12 cellular contexts compared by ENCODE assay signal in the genomic region with DNA sequence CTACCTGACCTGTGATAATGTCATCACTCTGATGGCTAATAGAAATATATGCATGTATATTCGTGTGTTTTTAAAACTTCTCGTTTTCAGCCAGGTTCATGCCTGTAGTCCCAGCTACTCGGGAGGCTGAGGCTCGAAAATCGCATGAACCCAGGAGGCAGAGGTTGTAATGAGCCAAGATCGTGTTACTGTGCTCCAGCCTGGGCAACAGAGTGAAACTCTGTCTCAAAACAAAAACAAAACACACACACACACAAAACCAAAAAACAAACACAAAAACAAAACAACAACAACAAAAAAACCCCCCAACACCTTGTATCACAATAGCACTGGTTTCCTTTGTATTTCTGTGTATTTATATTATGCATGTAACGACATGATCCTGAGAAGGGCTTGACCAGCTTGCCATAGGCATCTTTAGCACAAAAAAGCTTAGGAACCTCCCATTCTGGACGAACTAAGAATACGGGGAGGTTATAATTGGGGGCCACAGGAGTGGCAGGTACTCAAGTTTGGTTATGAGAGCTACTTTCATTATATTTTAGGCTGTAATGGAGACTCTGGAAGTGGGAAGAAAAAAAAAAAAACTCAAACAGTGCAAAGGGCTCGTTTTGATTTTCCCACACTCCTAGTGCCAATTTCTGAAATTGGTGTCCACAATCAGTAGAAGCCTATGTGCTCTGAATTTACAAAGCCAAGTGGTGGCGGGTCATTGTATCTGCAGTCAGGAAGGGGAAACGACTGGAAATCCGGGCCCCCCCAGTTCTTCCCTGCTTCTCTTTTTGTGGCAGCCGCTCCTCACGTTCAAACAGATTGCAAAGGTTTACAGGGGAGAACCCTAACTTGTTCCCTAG. TPM values are rescaled to one million over a fixed set of nuclear protein-coding genes. Genes with fewer than 3 reads are reported as not detected.
DNase-seq lines count a peak whose midpoint lies in the region; ATAC-seq, FAIRE-seq and TF ChIP-seq lines count a peak whose summit lies in the region.
"Had no signal": no experiment of that assay in that cellular context is flagged by ENCODE, and none has a peak within 500 bp of the region (broad histone marks: within the 10 kb centered on the region; RNA-seq: fewer than 3 reads in every experiment).

No MANE protein-coding gene starts in this region.

- no peaks in the 10 kb centered on the region for H3K9me3 ChIP-seq in CD4-positive, alpha-beta memory T cell (ENCODE audit: control insufficient read depth in 1 of 2, low read length in 2 of 2)
- H3K9me3 ChIP-seq in PC-9 (ENCODE audit: insufficient read depth, low read depth): no peaks in the 10 kb centered on the region
- no peaks in the 10 kb centered on the region for H3K9me3 ChIP-seq in effector memory CD4-positive, alpha-beta T cell (ENCODE audit: control insufficient read depth, low read length)
- H3K9me3 ChIP-seq in A673 (ENCODE audit: low read depth, low read length, poor library complexity, severe bottlenecking): no peaks in the 10 kb centered on the region
- H3K9me3 ChIP-seq: prostate gland had no signal

- H3K4me1 ChIP-seq in CD4-positive, alpha-beta memory T cell (ENCODE audit: insufficient read depth, low read length): peaks cover 13% of the 10 kb centered on the region
- H3K4me1 ChIP-seq in PC-9 (replicated peaks; ENCODE audit: insufficient read depth) (peaks cover 39% of the 10 kb centered on the region), A673 (ENCODE audit: insufficient read depth, low read length, poor library complexity, severe bottlenecking) (no peaks in the 10 kb centered on the region)
- H3K4me1 ChIP-seq in effector memory CD4-positive, alpha-beta T cell (ENCODE audit: control insufficient read depth, insufficient read depth, low read length, poor library complexity, severe bottlenecking): peaks cover 17% of the 10 kb centered on the region

- BruUV-seq in PC-9 (replicated peaks; lab: Mats Ljungman, UMichigan) (TSS peak; percentile 70), A673 (replicated peaks; lab: Mats Ljungman, UMichigan) (no TSS peak)

- intact Hi-C loops in CD4-positive, alpha-beta memory T cell (cut with micrococcal nuclease): no loop called here
- intact Hi-C loops in PC-9 (cut with micrococcal nuclease; ENCODE audit: unreplicated experiment) (no loop called here), A673 (cut with micrococcal nuclease; ENCODE audit: unreplicated experiment) (no loop called here)

- no peaks in the 10 kb centered on the region for H4K20me1 ChIP-seq in PC-9 (ENCODE audit: insufficient read depth)

- H3K36me3 ChIP-seq in CD4-positive, alpha-beta memory T cell (ENCODE audit: insufficient read depth, low read length): no peaks in the 10 kb centered on the region
- H3K36me3 ChIP-seq in PC-9 (ENCODE audit: low read depth): no peaks in the 10 kb centered on the region
- no peaks in the 10 kb centered on the region for H3K36me3 ChIP-seq in effector memory CD4-positive, alpha-beta T cell (ENCODE audit: control insufficient read depth, insufficient read depth, low read length)
- H3K36me3 ChIP-seq in A673 (ENCODE audit: insufficient read depth, low read length, poor library complexity, severe bottlenecking): no peaks in the 10 kb centered on the region
- H3K36me3 ChIP-seq: prostate gland had no signal

- no peaks in the 10 kb centered on the region for H3K9me2 ChIP-seq in PC-9 (ENCODE audit: insufficient read depth)

- no peak overlapping the region for H3K4me3 ChIP-seq in CD4-positive, alpha-beta memory T cell (ENCODE audit: low read length in 2 of 2)
- H3K4me3 ChIP-seq in PC-9: peak overlapping the region; percentile 96
- H3K4me3 ChIP-seq in effector memory CD4-positive, alpha-beta T cell (ENCODE audit: insufficient read depth, low read depth, low read length, poor library complexity, severe bottlenecking): no peak overlapping the region
- no peak overlapping the region for H3K4me3 ChIP-seq in A673 (ENCODE audit: low read depth, low read length, poor library complexity, severe bottlenecking)

- POLR2A ChIA-PET in CD4-positive, alpha-beta memory T cell (lab: Charles Lee; ENCODE audit: partially characterized antibody): interaction anchor here (0.7 to 1.3 kb wide), 4 partner anchors 9 to 253 kb away, joined by 3 to 6 read pairs (median 4); a partner anchor contains a TSS
- POLR2A ChIA-PET in PC-9 (lab: Charles Lee; ENCODE audit: unreplicated experiment) (interaction anchor here (0.6 kb wide), 1 partner anchor 739 kb away, joined by 3 read pairs; no protein-coding TSS in a partner anchor), A673 (lab: Charles Lee; ENCODE audit: low non-redundant PET) (no interaction called here)
- POLR2A ChIA-PET in naive thymus-derived CD8-positive, alpha-beta T cell (lab: Charles Lee): no interaction called here

- ATAC-seq in naive thymus-derived CD8-positive, alpha-beta T cell: no peak
- no peak for ATAC-seq in GM21367 (IDR thresholded peaks at IDR 0.05; ENCODE audit: unreplicated experiment)

- H3K27me3 ChIP-seq in CD4-positive, alpha-beta memory T cell (ENCODE audit: insufficient read depth, low read length): peaks cover 21% of the 10 kb centered on the region
- no peaks in the 10 kb centered on the region for H3K27me3 ChIP-seq in PC-9 (ENCODE audit: insufficient read depth, low read depth)
- peaks cover 11% of the 10 kb centered on the region for H3K27me3 ChIP-seq in effector memory CD4-positive, alpha-beta T cell (replicated peaks; ENCODE audit: control insufficient read depth, insufficient read depth, low read length, poor library complexity, severe bottlenecking)
- peaks cover 54% of the 10 kb centered on the region for H3K27me3 ChIP-seq in A673 (replicated peaks; ENCODE audit: insufficient read depth, low read depth, low read length, poor library complexity)

- H3K4me2 ChIP-seq in PC-9: peak overlapping the region; percentile 82

- no peak overlapping the region for H3K27ac ChIP-seq in CD4-positive, alpha-beta memory T cell (ENCODE audit: low read depth, low read length)
- H3K27ac ChIP-seq in PC-9 (peak overlapping the region; percentile 26), A673 (ENCODE audit: low read depth, low read length, poor library complexity, severe bottlenecking) (no peak overlapping the region)
- H3K27ac ChIP-seq in effector memory CD4-positive, alpha-beta T cell (ENCODE audit: insufficient read depth, low read length, poor library complexity, severe bottlenecking): no peak overlapping the region
- H3K27ac ChIP-seq: prostate gland had no signal

- peaks cover 24 to 30% of the 10 kb centered on the region in 2 donors for H3K27me3 Mint-ChIP-seq in CD4-positive, alpha-beta memory T cell
- peaks cover 17 to 43% (median 31%) of the 10 kb centered on the region in 5 donors for H3K27me3 Mint-ChIP-seq in naive thymus-derived CD8-positive, alpha-beta T cell

- peak overlapping the region; percentile 77 to 94 (median 87) for H3K4me3 Mint-ChIP-seq in CD4-positive, alpha-beta memory T cell
- peak overlapping the region; percentile 73 to 91 (median 84) for H3K4me3 Mint-ChIP-seq in naive thymus-derived CD8-positive, alpha-beta T cell

- H3K9me3 Mint-ChIP-seq in CD4-positive, alpha-beta memory T cell: no peaks in the 10 kb centered on the region
- peaks cover 0 to 3% (median 0%) of the 10 kb centered on the region in 9 donors for H3K9me3 Mint-ChIP-seq in naive thymus-derived CD8-positive, alpha-beta T cell

- H3K36me3 Mint-ChIP-seq in CD4-positive, alpha-beta memory T cell: no peaks in the 10 kb centered on the region
- no peaks in the 10 kb centered on the region for H3K36me3 Mint-ChIP-seq in naive thymus-derived CD8-positive, alpha-beta T cell

- H3F3A ChIP-seq in PC-9 (ENCODE audit: insufficient read depth, low read depth): peaks cover 31% of the 10 kb centered on the region

- H3K79me2 ChIP-seq in PC-9 (ENCODE audit: low read depth): peaks cover 19% of the 10 kb centered on the region

- H3K27ac Mint-ChIP-seq in CD4-positive, alpha-beta memory T cell: peak overlapping the region in 5 of 7 donors; percentile 30 to 89 (median 76)
- peak overlapping the region in 5 of 10 donors; percentile 8 to 71 (median 54) for H3K27ac Mint-ChIP-seq in naive thymus-derived CD8-positive, alpha-beta T cell

- CTCF ChIA-PET in CD4-positive, alpha-beta memory T cell (lab: Charles Lee; ENCODE audit: partially characterized antibody): interaction anchor here (0.6 kb wide), 1 partner anchor 29 kb away, joined by 3 read pairs; no protein-coding TSS in a partner anchor
- CTCF ChIA-PET in PC-9 (lab: Charles Lee): no interaction called here
- CTCF ChIA-PET in A673 (lab: Charles Lee): interaction anchor here (0.6 kb wide), 1 partner anchor 162 kb away, joined by 6 read pairs; a partner anchor contains a TSS

- H2AFZ ChIP-seq in PC-9: peak overlapping the region; percentile 79

- no peak for DNase-seq in CD4-positive, alpha-beta memory T cell
- no peak for DNase-seq in PC-9
- DNase-seq in dermis microvascular lymphatic vessel endothelial cell (ENCODE audit: low read depth in 2 of 2): peak; percentile 16 to 18
- no peak for DNase-seq in naive thymus-derived CD8-positive, alpha-beta T cell
- no peak for DNase-seq in effector memory CD4-positive, alpha-beta T cell
- no peak for DNase-seq in A673 (ENCODE audit: low spot score)
- no peak for DNase-seq in urothelium cell line (ENCODE audit: low spot score)
- DNase-seq: activated naive CD4-positive, alpha-beta T cell treated with anti-CD3 and anti-CD28 coated beads, Interleukin-2, amount 50 U/mL, for 16 hours; NCI-H2029 had no signal

- H3K4me1 Mint-ChIP-seq in CD4-positive, alpha-beta memory T cell: peaks cover 7 to 23% (median 14%) of the 10 kb centered on the region in 4 donors
- peaks cover 9 to 26% (median 20%) of the 10 kb centered on the region in 4 donors for H3K4me1 Mint-ChIP-seq in naive thymus-derived CD8-positive, alpha-beta T cell

- TF ChIP-seq CTCF in PC-9 (conservative IDR thresholded peaks at IDR 0.05) (0 out of 2 replicates have a peak, but pooled peaks have one; percentile 17), A673 (conservative IDR thresholded peaks at IDR 0.05; ENCODE audit: low read depth, low read length) (no peak)

- no peak for FAIRE-seq in urothelium cell line (lab: Jason Lieb, UNC)

RNA-seq across cellular contexts. Expression of a gene that starts 1.2 kb away (rescaled TPM):
- under 1 TPM in 1 of 2 experiments, not detected in 1; 0.14 TPM for total RNA-seq in CD4-positive, alpha-beta memory T cell
- polyA plus RNA-seq in CD4-positive, alpha-beta memory T cell: not detected
- total RNA-seq in PC-9 (2021): 3.8 and 5.4 TPM in 2 replicates
- not detected in 2 replicates for total RNA-seq in dermis microvascular lymphatic vessel endothelial cell
- total RNA-seq in naive thymus-derived CD8-positive, alpha-beta T cell: not detected
- not detected for polyA plus RNA-seq in naive thymus-derived CD8-positive, alpha-beta T cell
- total RNA-seq in A673 (2021): not detected in 2 replicates

RNA-seq across cellular contexts. Expression of a gene that starts 42.6 kb away (rescaled TPM):
- total RNA-seq in CD4-positive, alpha-beta memory T cell: 10 to 100 TPM; 13.1 to 15.7 TPM
- polyA plus RNA-seq in CD4-positive, alpha-beta memory T cell: 1 to 10 TPM; 1.3 to 2.9 TPM
- total RNA-seq in PC-9 (2021): 77.8 and 90.2 TPM in 2 replicates
- 4.2 and 6.1 TPM in 2 replicates for total RNA-seq in dermis microvascular lymphatic vessel endothelial cell
- 10 to 100 TPM; 14.8 to 16.8 TPM for total RNA-seq in naive thymus-derived CD8-positive, alpha-beta T cell
- polyA plus RNA-seq in naive thymus-derived CD8-positive, alpha-beta T cell: 1 to 10 TPM; 1.3 to 1.4 (median 1.3) TPM
- total RNA-seq in A673 (2021): 55.2 and 59.0 TPM in 2 replicates

RNA-seq across cellular contexts. Expression of a gene that starts 50.6 kb away (rescaled TPM):
- total RNA-seq in CD4-positive, alpha-beta memory T cell: under 1 TPM; 0.64 to 0.86 TPM
- polyA plus RNA-seq in CD4-positive, alpha-beta memory T cell: 1 to 10 TPM in 1 of 2 donors, under 1 TPM in 1; 0.42 to 1.4 TPM
- total RNA-seq in PC-9 (2021) (48.5 and 88.9 TPM in 2 replicates), dermis microvascular lymphatic vessel endothelial cell (0.77 and 1.0 TPM in 2 replicates), A673 (2021) (0.33 and 0.45 TPM in 2 replicates)
- not detected for total RNA-seq in naive thymus-derived CD8-positive, alpha-beta T cell
- under 1 TPM in 1 of 3 donors, not detected in 2; 0.17 TPM for polyA plus RNA-seq in naive thymus-derived CD8-positive, alpha-beta T cell
- total RNA-seq: HT1080 had no signal

Comparison
In these comparisons a context has a peak if more than half of its experiments do, and no peak if none do; other contexts are left out.
1. DNase-seq: peak in dermis microvascular lymphatic vessel endothelial cell (2 of 2); none in CD4-positive, alpha-beta memory T cell (0 of 5), PC-9 (0 of 2), naive thymus-derived CD8-positive, alpha-beta T cell (0 of 10), effector memory CD4-positive, alpha-beta T cell (0 of 3), A673 (single experiment) and urothelium cell line (single experiment).
2. RNA of a gene that starts 50.6 kb away (total RNA-seq): 48.5 to 88.9 TPM in PC-9; 0.64 to 0.86 TPM in CD4-positive, alpha-beta memory T cell, 0.77 to 1.0 TPM in dermis microvascular lymphatic vessel endothelial cell, not detected in naive thymus-derived CD8-positive, alpha-beta T cell and 0.33 to 0.45 TPM in A673; every median in the first group is over 10 times any median in the second.
3. POLR2A ChIA-PET loops: an anchor here in CD4-positive, alpha-beta memory T cell (0.7 to 1.3 kb wide) and PC-9 (0.6 kb wide); none called in naive thymus-derived CD8-positive, alpha-beta T cell and A673.